Comparison of ENCODE assay signal across 1 cellular context in genomic region chr22:20211409-20211996, GRCh38.
TF ChIP-seq lines count a peak whose summit lies in the region.

No MANE protein-coding gene starts in this region.

TF ChIP-seq in K562, 482 proteins besides CTCF, POLR2A, EP300 and RAD21 (continued from another document):
- TF ChIP-seq RBM14 (IDR thresholded peaks at IDR 0.05; ENCODE audit: borderline replicate concordance, insufficient read depth, low read depth, low read length) (0 out of 2 replicates have a peak, but pooled peaks have one; percentile 36), NRF1 (conservative IDR thresholded peaks at IDR 0.05 in 1 of 2, IDR thresholded peaks at IDR 0.05 in 1 of 2) (no peak), HMGN3 (IDR thresholded peaks at IDR 0.05; ENCODE audit: borderline replicate concordance, extremely low read depth, insufficient read length, low read depth, low read length) (peak; percentile 8), UBTF (IDR thresholded peaks at IDR 0.05; ENCODE audit: borderline replicate concordance in 1 of 2, low read depth in 2 of 2, low read length in 2 of 2) (0 out of 4 replicates have a peak, but pooled peaks of 1 of the 2 experiments have one; percentile 30), RBFOX2 (IDR thresholded peaks at IDR 0.05; ENCODE audit: low read depth, low read length) (0 out of 2 replicates have a peak, but pooled peaks have one; percentile 6), AFF1 (IDR thresholded peaks at IDR 0.05; ENCODE audit: low read depth in 1 of 2, partially characterized antibody in 2 of 2) (no peak), ZKSCAN1 (IDR thresholded peaks at IDR 0.05; ENCODE audit: low read depth, low read length) (peak; percentile 3; the same call in 1 of the 2 replicates), HDAC6 (IDR thresholded peaks at IDR 0.05; ENCODE audit: low read depth, low read length) (0 out of 2 replicates have a peak, but pooled peaks have one; percentile 6), SOX6 (IDR thresholded peaks at IDR 0.05) (no peak), TAF15 (IDR thresholded peaks at IDR 0.05; ENCODE audit: low read depth, low read length) (0 out of 2 replicates have a peak, but pooled peaks have one; percentile 32), TAF9B (IDR thresholded peaks at IDR 0.05; ENCODE audit: partially characterized antibody) (no peak), ZNF184 (CRISPR knock-in tag; IDR thresholded peaks at IDR 0.05) (0 out of 2 replicates have a peak, but pooled peaks have one; percentile 1), GTF3C2 (IDR thresholded peaks at IDR 0.05; ENCODE audit: borderline replicate concordance, extremely low read depth, insufficient read length) (no peak)
TF ChIP-seq in K562: peak in this region for 9.
